In the genomic region with DNA sequence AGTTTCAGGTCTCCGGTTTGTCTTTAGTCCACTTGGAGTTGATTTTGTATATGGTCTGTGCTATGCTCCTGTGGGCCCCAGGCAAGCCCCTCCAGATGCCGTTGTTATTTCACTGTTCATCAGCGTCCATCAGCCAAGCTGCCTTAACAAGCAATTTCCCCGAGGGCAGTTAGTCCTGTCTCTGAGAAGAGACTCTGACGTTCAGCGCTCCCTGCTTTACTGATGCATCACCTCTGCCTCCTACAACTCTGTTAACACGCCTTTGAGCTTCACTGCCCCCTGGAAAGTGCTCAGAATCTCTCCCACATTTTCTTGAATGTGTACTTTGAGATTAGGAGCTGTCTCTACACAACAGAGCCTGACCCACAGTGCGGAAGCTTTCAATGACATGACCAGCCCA, we compare ENCODE assay signal across 23 cellular contexts. TPM values are rescaled to one million over a fixed set of nuclear protein-coding genes. Genes with fewer than 3 reads are reported as not detected.
DNase-seq lines count a peak whose midpoint lies in the region; ATAC-seq and TF ChIP-seq lines count a peak whose summit lies in the region.
"Had no signal": no experiment of that assay in that cellular context is flagged by ENCODE, and none has a peak within 500 bp of the region (broad histone marks: within the 10 kb centered on the region; RNA-seq: fewer than 3 reads in every experiment).

No MANE protein-coding gene starts in this region.

- H3K4me3 ChIP-seq in GM23338 (no peak overlapping the region), osteoblast (ENCODE audit: insufficient read depth, low read length) (no peak overlapping the region)
- H3K4me3 ChIP-seq: A549 had no signal

- H3K79me2 ChIP-seq in GM23338 (replicated peaks; ENCODE audit: insufficient read depth) = no peaks in the 10 kb centered on the region
- H3K79me2 ChIP-seq in osteoblast (ENCODE audit: insufficient read depth, low read length) = no peaks in the 10 kb centered on the region

- H3F3A ChIP-seq in GM23338 (replicated peaks; ENCODE audit: low read depth) = no peaks in the 10 kb centered on the region

- ATAC-seq in GM23338 (no peak), esophagus mucosa (peak; percentile 34), HG02678 (IDR thresholded peaks at IDR 0.05; ENCODE audit: unreplicated experiment) (no peak)
- ATAC-seq: A549, HepG2, SK-N-SH treated with all-trans-retinoic acid at 6 μM for 48 hours had no signal

- H3K9me3 Mint-ChIP-seq in GM23338 (no peaks in the 10 kb centered on the region; the same call in 2 of the 3 replicates), neural crest cell (no peaks in the 10 kb centered on the region)
- H3K9me3 Mint-ChIP-seq: H9, HFFc6 had no signal

- H3K36me3 Mint-ChIP-seq in GM23338 (ENCODE audit: low read depth) = no peaks in the 10 kb centered on the region
- no peaks in the 10 kb centered on the region for H3K36me3 Mint-ChIP-seq in neural crest cell (ENCODE audit: low read depth)

- H3K27me3 ChIP-seq in GM23338 (ENCODE audit: insufficient read depth) (no peaks in the 10 kb centered on the region), osteoblast (ENCODE audit: insufficient read depth, low read length) (peaks cover 7% of the 10 kb centered on the region)

- peak; percentile 18 for DNase-seq in EH (ENCODE audit: low read depth)
- DNase-seq in GM23338 (ENCODE audit: low spot score) = no peak
- no peak for DNase-seq in neural crest cell (ENCODE audit: low read depth, low spot score)
- DNase-seq in osteoblast (ENCODE audit: insufficient read length, low spot score, missing footprints) = no peak
- DNase-seq in NCI-H1436 treated with DMSO at 0.1 percent for 48 hours (lab: John Stamatoyannopoulos, UW) = no peak
- no peak for DNase-seq in globus pallidus (ENCODE audit: low spot score)
- DNase-seq: BE2C; DMS53; EL; H9; HFFc6; KBM-7; NCI-H1092 treated with DMSO at 0.1 percent for 48 hours; NCI-H146; NCI-H2029 treated with DMSO at 0.1 percent for 48 hours; NCI-H510A; NK-92 treated with Interleukin-12 subunit alpha and Interleukin-12 subunit beta, amount 100 ng/mL, for 24 hours had no signal

- H3K27me3 Mint-ChIP-seq in GM23338 (ENCODE audit: insufficient read depth, low read depth, poor library complexity) (no peaks in the 10 kb centered on the region), neural crest cell (ENCODE audit: low read depth) (no peaks in the 10 kb centered on the region)

- H3K27ac ChIP-seq in GM23338 (ENCODE audit: low read depth) (no peak overlapping the region), osteoblast (ENCODE audit: low read depth, low read length) (no peak overlapping the region)
- H3K27ac ChIP-seq: HL-60 had no signal

- no peaks in the 10 kb centered on the region for H3K4me1 Mint-ChIP-seq in GM23338
- H3K4me1 Mint-ChIP-seq in neural crest cell = peaks cover 22% of the 10 kb centered on the region
- H3K4me1 Mint-ChIP-seq: H9 had no signal

- H3K9me3 ChIP-seq in osteoblast (ENCODE audit: low read depth, low read length) = no peaks in the 10 kb centered on the region
- H3K9me3 ChIP-seq: A549, BE2C had no signal

- no peaks in the 10 kb centered on the region for H3K9me2 ChIP-seq in GM23338 (ENCODE audit: insufficient read depth)

- H3K4me2 ChIP-seq in GM23338 (no peak overlapping the region), osteoblast (ENCODE audit: insufficient read depth, low read length) (no peak overlapping the region)
- H3K4me2 ChIP-seq: A549 had no signal

- H3K27ac Mint-ChIP-seq in GM23338 = no peak overlapping the region
- H3K27ac Mint-ChIP-seq in neural crest cell (ENCODE audit: unreplicated experiment) = peak overlapping the region; percentile 15
- H3K27ac Mint-ChIP-seq: H9, HFFc6 had no signal

- no peak overlapping the region for H3K4me3 Mint-ChIP-seq in GM23338
- no peak overlapping the region for H3K4me3 Mint-ChIP-seq in neural crest cell
- H3K4me3 Mint-ChIP-seq: H9, HFFc6 had no signal

- H4K20me1 ChIP-seq in GM23338 (replicated peaks; ENCODE audit: insufficient read depth) = no peaks in the 10 kb centered on the region
- H4K20me1 ChIP-seq in osteoblast (ENCODE audit: insufficient read depth, low read length) = no peaks in the 10 kb centered on the region

- H3K4me1 ChIP-seq in GM23338 (ENCODE audit: insufficient read depth) = no peaks in the 10 kb centered on the region
- H3K4me1 ChIP-seq in osteoblast (ENCODE audit: insufficient read depth, low read length) = no peaks in the 10 kb centered on the region
- H3K4me1 ChIP-seq: BE2C had no signal

- TF ChIP-seq CTCF in GM23338 (conservative IDR thresholded peaks at IDR 0.05; ENCODE audit: low read depth in 2 of 2) = no peak
- no peak for TF ChIP-seq CTCF in neural crest cell (conservative IDR thresholded peaks at IDR 0.05)
- TF ChIP-seq CTCF in osteoblast (IDR thresholded peaks at IDR 0.05; ENCODE audit: extremely low read depth, low read depth, low read length) = no peak

- H2AFZ ChIP-seq in GM23338 = 0 out of 2 replicates have a peak overlapping the region, but pooled peaks have one; percentile 12
- H2AFZ ChIP-seq in osteoblast (ENCODE audit: low read length) = no peak overlapping the region

- H3K36me3 ChIP-seq in GM23338 (ENCODE audit: insufficient read depth) (no peaks in the 10 kb centered on the region), osteoblast (ENCODE audit: insufficient read depth, low read length) (no peaks in the 10 kb centered on the region)
- H3K36me3 ChIP-seq: BE2C had no signal

TF ChIP-seq in GM23338, 12 proteins besides CTCF, POLR2A, EP300 and RAD21:
- TF ChIP-seq ZNF331 (CRISPR knock-in tag; IDR thresholded peaks at IDR 0.05; ENCODE audit: low read depth) (no peak), JUNB (IDR thresholded peaks at IDR 0.05; ENCODE audit: unreplicated experiment) (no peak), NANOG (IDR thresholded peaks at IDR 0.05; ENCODE audit: borderline replicate concordance) (no peak), EZH2 (IDR thresholded peaks at IDR 0.05; ENCODE audit: low read depth, unreplicated experiment) (no peak), POLR2AphosphoS5 (IDR thresholded peaks at IDR 0.05; ENCODE audit: low read depth) (no peak), EZH2phosphoT487 (IDR thresholded peaks at IDR 0.05; ENCODE audit: unreplicated experiment) (no peak)
- TF ChIP-seq, protein P1, sequence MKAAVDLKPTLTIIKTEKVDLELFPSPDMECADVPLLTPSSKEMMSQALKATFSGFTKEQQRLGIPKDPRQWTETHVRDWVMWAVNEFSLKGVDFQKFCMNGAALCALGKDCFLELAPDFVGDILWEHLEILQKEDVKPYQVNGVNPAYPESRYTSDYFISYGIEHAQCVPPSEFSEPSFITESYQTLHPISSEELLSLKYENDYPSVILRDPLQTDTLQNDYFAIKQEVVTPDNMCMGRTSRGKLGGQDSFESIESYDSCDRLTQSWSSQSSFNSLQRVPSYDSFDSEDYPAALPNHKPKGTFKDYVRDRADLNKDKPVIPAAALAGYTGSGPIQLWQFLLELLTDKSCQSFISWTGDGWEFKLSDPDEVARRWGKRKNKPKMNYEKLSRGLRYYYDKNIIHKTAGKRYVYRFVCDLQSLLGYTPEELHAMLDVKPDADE (IDR thresholded peaks at IDR 0.05) = no peak
- TF ChIP-seq, protein P2, sequence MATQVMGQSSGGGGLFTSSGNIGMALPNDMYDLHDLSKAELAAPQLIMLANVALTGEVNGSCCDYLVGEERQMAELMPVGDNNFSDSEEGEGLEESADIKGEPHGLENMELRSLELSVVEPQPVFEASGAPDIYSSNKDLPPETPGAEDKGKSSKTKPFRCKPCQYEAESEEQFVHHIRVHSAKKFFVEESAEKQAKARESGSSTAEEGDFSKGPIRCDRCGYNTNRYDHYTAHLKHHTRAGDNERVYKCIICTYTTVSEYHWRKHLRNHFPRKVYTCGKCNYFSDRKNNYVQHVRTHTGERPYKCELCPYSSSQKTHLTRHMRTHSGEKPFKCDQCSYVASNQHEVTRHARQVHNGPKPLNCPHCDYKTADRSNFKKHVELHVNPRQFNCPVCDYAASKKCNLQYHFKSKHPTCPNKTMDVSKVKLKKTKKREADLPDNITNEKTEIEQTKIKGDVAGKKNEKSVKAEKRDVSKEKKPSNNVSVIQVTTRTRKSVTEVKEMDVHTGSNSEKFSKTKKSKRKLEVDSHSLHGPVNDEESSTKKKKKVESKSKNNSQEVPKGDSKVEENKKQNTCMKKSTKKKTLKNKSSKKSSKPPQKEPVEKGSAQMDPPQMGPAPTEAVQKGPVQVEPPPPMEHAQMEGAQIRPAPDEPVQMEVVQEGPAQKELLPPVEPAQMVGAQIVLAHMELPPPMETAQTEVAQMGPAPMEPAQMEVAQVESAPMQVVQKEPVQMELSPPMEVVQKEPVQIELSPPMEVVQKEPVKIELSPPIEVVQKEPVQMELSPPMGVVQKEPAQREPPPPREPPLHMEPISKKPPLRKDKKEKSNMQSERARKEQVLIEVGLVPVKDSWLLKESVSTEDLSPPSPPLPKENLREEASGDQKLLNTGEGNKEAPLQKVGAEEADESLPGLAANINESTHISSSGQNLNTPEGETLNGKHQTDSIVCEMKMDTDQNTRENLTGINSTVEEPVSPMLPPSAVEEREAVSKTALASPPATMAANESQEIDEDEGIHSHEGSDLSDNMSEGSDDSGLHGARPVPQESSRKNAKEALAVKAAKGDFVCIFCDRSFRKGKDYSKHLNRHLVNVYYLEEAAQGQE (IDR thresholded peaks at IDR 0.05; ENCODE audit: unreplicated experiment) = no peak

RNA-seq across cellular contexts. Expression of a gene that starts 41.8 kb away (rescaled TPM):
- 76.9 and 112 TPM in 2 replicates for total RNA-seq in GM23338 (2014; rRNA removed; shearing (Covaris generic))
- polyA plus RNA-seq in GM23338 (2016; fragmentation: Nextera tagmentation; extraction: Ambion mirVana) = 34.3 and 37.9 TPM in 2 replicates
- 59.4 TPM for total RNA-seq in esophagus mucosa
- total RNA-seq in neural crest cell = 58.8 and 59.8 TPM in 2 replicates
- total RNA-seq in osteoblast = 36.9 and 43.3 TPM in 2 replicates
